ENCODE assay signal across 14 cellular contexts in genomic region chr6:35185302-35185681, GRCh38. TPM values are rescaled to one million over a fixed set of nuclear protein-coding genes. Genes with fewer than 3 reads are reported as not detected.
DNase-seq lines count a peak whose midpoint lies in the region; ATAC-seq and TF ChIP-seq lines count a peak whose summit lies in the region.
"Had no signal": no experiment of that assay in that cellular context is flagged by ENCODE, and none has a peak within 500 bp of the region (broad histone marks: within the 10 kb centered on the region; RNA-seq: fewer than 3 reads in every experiment).

No MANE protein-coding gene starts in this region.

- WGBS in body of pancreas, 2 donors: 5 to 20% methylated on average over 6 of the region's 6 CpGs
- 23 to 40% methylated on average over 5 to 6 of the region's 6 CpGs for WGBS in upper lobe of left lung, 2 donors

- no peak overlapping the region for H3K27ac ChIP-seq in body of pancreas
- peak overlapping the region; percentile 34 to 76 (median 56) for H3K27ac ChIP-seq in upper lobe of left lung
- H3K27ac ChIP-seq: 22Rv1, spleen, WERI-Rb-1 had no signal

- H3K9me3 ChIP-seq in body of pancreas (no peaks in the 10 kb centered on the region), upper lobe of left lung (no peaks in the 10 kb centered on the region)
- H3K9me3 ChIP-seq: spleen had no signal

- no peak for TF ChIP-seq EP300 in upper lobe of left lung (IDR thresholded peaks at IDR 0.05)

- no peak for TF ChIP-seq POLR2A in body of pancreas (IDR thresholded peaks at IDR 0.05)
- no peak for TF ChIP-seq POLR2A in upper lobe of left lung (IDR thresholded peaks at IDR 0.05)

- peak; percentile 55 for ATAC-seq in body of pancreas
- ATAC-seq in upper lobe of left lung (ENCODE audit: low FRiP score in 2 of 2): peak in 1 of 2 donors; percentile 65
- ATAC-seq in GM21576 (IDR thresholded peaks at IDR 0.05; ENCODE audit: unreplicated experiment): no peak
- ATAC-seq in HG03432 (IDR thresholded peaks at IDR 0.05; ENCODE audit: unreplicated experiment): no peak
- ATAC-seq: activated T-cell treated with anti-CD3 and anti-CD28 coated beads, Interleukin-2, amount 50 U/mL, for 4 hours had no signal

- intact Hi-C loops in body of pancreas (cut with DNase I): no loop called here

- DNase-seq in NCI-H2227 (lab: John Stamatoyannopoulos, UW; ENCODE audit: unreplicated experiment): peak; percentile 12
- DNase-seq in NCI-H2227 treated with DMSO at 0.1 percent for 48 hours (lab: John Stamatoyannopoulos, UW): no peak
- peak in 3 of 4 donors; percentile 26 to 42 (median 33) for DNase-seq in body of pancreas
- peak; percentile 85 for DNase-seq in islet precursor cell
- DNase-seq in upper lobe of left lung: peak; percentile 18 to 73
- no peak for DNase-seq in stimulated activated CD4-positive, alpha-beta T cell treated with anti-CD3 and anti-CD28 coated beads, Interleukin-1b, Interleukin-23, amount 100 ng/mL, for 48 hours
- DNase-seq: activated T-cell treated with anti-CD3 and anti-CD28 coated beads, Interleukin-2, amount 50 U/mL, for 4 hours; NCI-H1694 treated with DMSO at 0.1 percent for 48 hours; OCI-M1; spleen; WERI-Rb-1 had no signal

- H3K4me1 ChIP-seq in body of pancreas (peaks cover 6% of the 10 kb centered on the region), upper lobe of left lung (peaks cover 10 to 26% (median 16%) of the 10 kb centered on the region in 4 donors)

- H3K4me3 ChIP-seq in body of pancreas (no peak overlapping the region), upper lobe of left lung (no peak overlapping the region)
- H3K4me3 ChIP-seq: spleen had no signal

- no peaks in the 10 kb centered on the region for H3K27me3 ChIP-seq in body of pancreas
- no peaks in the 10 kb centered on the region for H3K27me3 ChIP-seq in upper lobe of left lung

- TF ChIP-seq CTCF in body of pancreas (IDR thresholded peaks at IDR 0.05) (no peak), upper lobe of left lung (IDR thresholded peaks at IDR 0.05) (no peak)

- H3K36me3 ChIP-seq in body of pancreas (replicated peaks in 1 of 2; ENCODE audit: insufficient read depth in 1 of 2, low read depth in 2 of 2) (no peaks in the 10 kb centered on the region), upper lobe of left lung (no peaks in the 10 kb centered on the region)
- H3K36me3 ChIP-seq: spleen, WERI-Rb-1 had no signal

RNA-seq across cellular contexts. Expression of gene SCUBE3, which starts 28.5 kb away (rescaled TPM):
- total RNA-seq in body of pancreas: under 1 TPM in 1 of 2 donors, not detected in 1; 0.33 TPM
- 1 to 10 TPM in 2 of 6 donors, under 1 TPM in 4; under 0.01 to 1.2 (median 0.48) TPM for total RNA-seq in upper lobe of left lung

RNA-seq across cellular contexts. Expression of gene TCP11, which starts 44.2 kb away (rescaled TPM):
- total RNA-seq in body of pancreas (not detected), upper lobe of left lung (under 1 TPM in 3 of 6 donors, not detected in 3; 0.30 to 0.89 (median 0.46) TPM)
- total RNA-seq: activated T-cell treated with anti-CD3 and anti-CD28 coated beads, Interleukin-2, amount 50 U/mL, for 4 hours; spleen had no signal

Comparison
In these comparisons a context has a peak if more than half of its experiments do, and no peak if none do; other contexts are left out.
1. DNase-seq: peak in NCI-H2227 (single experiment), body of pancreas (3 of 4), islet precursor cell (single experiment) and upper lobe of left lung (2 of 2); none in NCI-H2227 treated with DMSO at 0.1 percent for 48 hours (single experiment) and stimulated activated CD4-positive, alpha-beta T cell treated with anti-CD3 and anti-CD28 coated beads, Interleukin-1b, Interleukin-23, amount 100 ng/mL, for 48 hours (single experiment).
2. H3K27ac ChIP-seq: peak in upper lobe of left lung (4 of 4); none in body of pancreas (0 of 4).